ENCODE assay signal across 32 cellular contexts in the genomic region with DNA sequence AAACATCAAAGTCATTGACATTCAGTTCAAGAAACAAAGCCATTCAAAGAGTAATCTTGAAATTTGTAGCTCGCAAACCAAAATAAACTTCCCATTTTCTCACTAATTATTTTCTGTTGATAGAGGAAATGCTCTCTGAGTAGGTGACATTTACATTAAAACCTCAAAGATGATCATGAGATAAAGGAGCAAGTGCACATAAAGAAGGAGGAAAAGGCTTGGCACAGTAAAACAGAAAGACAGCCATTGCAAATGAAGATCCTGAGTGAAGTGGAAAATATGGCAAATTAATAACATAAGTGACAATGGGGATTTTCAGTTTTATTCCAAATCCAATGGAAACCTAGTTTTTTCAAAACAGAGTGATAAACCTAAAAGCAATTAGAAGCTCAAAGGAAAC.
"Had no signal": no experiment of that assay in that cellular context is flagged by ENCODE, and none has a peak within 500 bp of the region (broad histone marks: within the 10 kb centered on the region; RNA-seq: fewer than 3 reads in every experiment).

No MANE protein-coding gene starts in this region.

- H3K27me3 ChIP-seq: body of pancreas, brain microvascular endothelial cell, breast epithelium had no signal

- H3K4me1 Mint-ChIP-seq: activated CD4-positive, alpha-beta memory T cell treated with anti-CD3 and anti-CD28 coated beads, Interleukin-2, amount 10 ng/mL, durations not matched to agents 7 days and 5 days; activated CD4-positive, alpha-beta T cell treated with anti-CD3 and anti-CD28 coated beads for 36 hours; activated CD4-positive, alpha-beta T cell treated with anti-CD3 and anti-CD28 coated beads, Interleukin-2, amount 10 ng/mL, durations not matched to agents 7 days and 5 days; activated CD8-positive, alpha-beta memory T cell treated with anti-CD3 and anti-CD28 coated beads, Interleukin-2, amount 10 ng/mL, durations not matched to agents 7 days and 5 days; activated naive CD4-positive, alpha-beta T cell treated with anti-CD3 and anti-CD28 coated beads, Interleukin-2, amount 10 ng/mL, durations not matched to agents 7 days and 5 days; activated naive CD4-positive, alpha-beta T cell treated with anti-CD3 and anti-CD28 coated beads, Interleukin-2, amount 50 U/mL, for 24 hours; activated naive CD8-positive, alpha-beta T cell treated with anti-CD3 and anti-CD28 coated beads, Interleukin-2, amount 10 ng/mL, durations not matched to agents 7 days and 5 days; activated naive CD8-positive, alpha-beta T cell treated with anti-CD3 and anti-CD28 coated beads, Interleukin-2, amount 50 U/mL, for 24 hours; T-helper 17 cell had no signal

- H3K27ac Mint-ChIP-seq: activated CD4-positive, alpha-beta memory T cell treated with anti-CD3 and anti-CD28 coated beads, Interleukin-2, amount 10 ng/mL, durations not matched to agents 7 days and 5 days; activated CD4-positive, alpha-beta T cell treated with anti-CD3 and anti-CD28 coated beads for 36 hours; activated CD4-positive, alpha-beta T cell treated with anti-CD3 and anti-CD28 coated beads, Interleukin-2, amount 10 ng/mL, durations not matched to agents 7 days and 5 days; activated CD8-positive, alpha-beta memory T cell treated with anti-CD3 and anti-CD28 coated beads, Interleukin-2, amount 10 ng/mL, durations not matched to agents 7 days and 5 days; activated CD8-positive, alpha-beta T cell treated with anti-CD3 and anti-CD28 coated beads, Interleukin-2, amount 10 ng/mL, durations not matched to agents 7 days and 5 days; activated naive CD4-positive, alpha-beta T cell treated with anti-CD3 and anti-CD28 coated beads, Interleukin-2, amount 10 ng/mL, durations not matched to agents 7 days and 5 days; activated naive CD4-positive, alpha-beta T cell treated with anti-CD3 and anti-CD28 coated beads, Interleukin-2, amount 50 U/mL, for 24 hours; activated naive CD8-positive, alpha-beta T cell; activated naive CD8-positive, alpha-beta T cell treated with anti-CD3 and anti-CD28 coated beads, Interleukin-2, amount 10 ng/mL, durations not matched to agents 7 days and 5 days; activated naive CD8-positive, alpha-beta T cell treated with anti-CD3 and anti-CD28 coated beads, Interleukin-2, amount 50 U/mL, for 24 hours; activated T-cell treated with anti-CD3 and anti-CD28 coated beads, Interleukin-2, amount 50 U/mL, for 24 hours; activated T-helper 2 cell treated with anti-CD3 and anti-CD28 coated beads, Interferon-gamma antibody, Interleukin-2, Interleukin-4, amounts not matched to agents 10 μg/mL and 5 μg/mL and 100 μg/mL, durations not matched to agents 14 hours and 24 hours and 36 hours; T-helper 17 cell; WTC11 had no signal

- H3K36me3 Mint-ChIP-seq: activated CD8-positive, alpha-beta memory T cell treated with anti-CD3 and anti-CD28 coated beads, Interleukin-2, amount 10 ng/mL, durations not matched to agents 7 days and 5 days; activated naive CD4-positive, alpha-beta T cell treated with anti-CD3 and anti-CD28 coated beads, Interleukin-2, amount 10 ng/mL, durations not matched to agents 7 days and 5 days; activated naive CD4-positive, alpha-beta T cell treated with anti-CD3 and anti-CD28 coated beads, Interleukin-2, amount 50 U/mL, for 24 hours; activated naive CD8-positive, alpha-beta T cell; activated naive CD8-positive, alpha-beta T cell treated with anti-CD3 and anti-CD28 coated beads, Interleukin-2, amount 10 ng/mL, durations not matched to agents 7 days and 5 days had no signal

- DNase-seq: activated CD4-positive, alpha-beta memory T cell treated with anti-CD3 and anti-CD28 coated beads, Interleukin-2, amount 10 ng/mL, durations not matched to agents 7 days and 5 days; activated CD4-positive, alpha-beta T cell treated with anti-CD3 and anti-CD28 coated beads for 1 hour; activated CD4-positive, alpha-beta T cell treated with anti-CD3 and anti-CD28 coated beads for 36 hours; activated CD4-positive, alpha-beta T cell treated with anti-CD3 and anti-CD28 coated beads for 48 hours; activated CD4-positive, alpha-beta T cell treated with anti-CD3 and anti-CD28 coated beads, Interleukin-2, amount 10 ng/mL, durations not matched to agents 7 days and 5 days; activated CD4-positive, alpha-beta T cell treated with anti-CD3 and anti-CD28 coated beads, Interleukin-2, amount 50 U/mL, for 48 hours; activated CD4-positive, CD25-positive, alpha-beta regulatory T cell; activated CD8-positive, alpha-beta memory T cell treated with anti-CD3 and anti-CD28 coated beads for 24 hours; activated CD8-positive, alpha-beta memory T cell treated with anti-CD3 and anti-CD28 coated beads, Interleukin-2, amount 10 ng/mL, durations not matched to agents 7 days and 5 days; activated CD8-positive, alpha-beta memory T cell treated with anti-CD3 and anti-CD28 coated beads, Interleukin-2, amount 50 U/mL, for 48 hours; activated CD8-positive, alpha-beta T cell treated with anti-CD3 and anti-CD28 coated beads, Interleukin-2, amount 10 ng/mL, durations not matched to agents 7 days and 5 days; activated effector memory CD4-positive, alpha-beta T cell treated with Interleukin-2 at 50 U/mL for 16 hours; activated gamma-delta T cell; activated naive CD4-positive, alpha-beta T cell treated with anti-CD3 and anti-CD28 coated beads, Interleukin-2, amount 10 ng/mL, durations not matched to agents 7 days and 5 days; activated naive CD4-positive, alpha-beta T cell treated with Interleukin-2 at 50 U/mL for 16 hours; activated naive CD8-positive, alpha-beta T cell treated with anti-CD3 and anti-CD28 coated beads, Interleukin-2, amount 10 ng/mL, durations not matched to agents 7 days and 5 days; activated naive CD8-positive, alpha-beta T cell treated with anti-CD3 and anti-CD28 coated beads, Interleukin-2, amount 50 U/mL, for 24 hours; activated T-cell treated with anti-CD3 and anti-CD28 coated beads, Interleukin-2, amount 50 U/mL, for 24 hours; activated T-cell treated with anti-CD3 and anti-CD28 coated beads, Interleukin-2, amount 50 U/mL, for 48 hours; amygdala; aorta; body of pancreas; brain microvascular endothelial cell; central memory CD4-positive, alpha-beta T cell; T-helper 17 cell; WERI-Rb-1 had no signal

- H3K4me3 ChIP-seq: body of pancreas, breast epithelium had no signal

- H3K9me3 Mint-ChIP-seq: activated CD4-positive, alpha-beta T cell treated with anti-CD3 and anti-CD28 coated beads, Interleukin-2, amount 10 ng/mL, durations not matched to agents 7 days and 5 days; activated naive CD4-positive, alpha-beta T cell treated with anti-CD3 and anti-CD28 coated beads, Interleukin-2, amount 50 U/mL, for 24 hours had no signal

- H3K4me1 ChIP-seq: body of pancreas, breast epithelium had no signal

- ATAC-seq: activated CD4-positive, alpha-beta T cell treated with anti-CD3 and anti-CD28 coated beads for 36 hours; activated CD4-positive, CD25-positive, alpha-beta regulatory T cell treated with anti-CD3 and anti-CD28 coated beads, Interleukin-2, amount 50 U/mL, for 24 hours; activated CD8-positive, alpha-beta memory T cell treated with anti-CD3 and anti-CD28 coated beads, Interleukin-2, amount 10 ng/mL, durations not matched to agents 7 days and 5 days; activated CD8-positive, alpha-beta T cell treated with anti-CD3 and anti-CD28 coated beads, Interleukin-2, amount 10 ng/mL, durations not matched to agents 7 days and 5 days; activated naive CD8-positive, alpha-beta T cell treated with anti-CD3 and anti-CD28 coated beads, Interleukin-2, amount 50 U/mL, for 24 hours; body of pancreas; T-helper 17 cell had no signal

- H3K27ac ChIP-seq: body of pancreas, brain microvascular endothelial cell, breast epithelium, WERI-Rb-1 had no signal

- H3K36me3 ChIP-seq: brain microvascular endothelial cell, breast epithelium, WERI-Rb-1 had no signal

- H3K9me3 ChIP-seq: body of pancreas, breast epithelium had no signal

- H3K4me3 Mint-ChIP-seq: activated CD4-positive, alpha-beta memory T cell treated with anti-CD3 and anti-CD28 coated beads, Interleukin-2, amount 10 ng/mL, durations not matched to agents 7 days and 5 days; activated CD4-positive, alpha-beta T cell treated with anti-CD3 and anti-CD28 coated beads for 36 hours; activated CD4-positive, alpha-beta T cell treated with anti-CD3 and anti-CD28 coated beads, Interleukin-2, amount 10 ng/mL, durations not matched to agents 7 days and 5 days; activated CD8-positive, alpha-beta memory T cell treated with anti-CD3 and anti-CD28 coated beads, Interleukin-2, amount 10 ng/mL, durations not matched to agents 7 days and 5 days; activated CD8-positive, alpha-beta T cell treated with anti-CD3 and anti-CD28 coated beads, Interleukin-2, amount 10 ng/mL, durations not matched to agents 7 days and 5 days; activated naive CD4-positive, alpha-beta T cell treated with anti-CD3 and anti-CD28 coated beads, Interleukin-2, amount 10 ng/mL, durations not matched to agents 7 days and 5 days; activated naive CD4-positive, alpha-beta T cell treated with anti-CD3 and anti-CD28 coated beads, Interleukin-2, amount 50 U/mL, for 24 hours; activated naive CD8-positive, alpha-beta T cell; activated naive CD8-positive, alpha-beta T cell treated with anti-CD3 and anti-CD28 coated beads, Interleukin-2, amount 10 ng/mL, durations not matched to agents 7 days and 5 days; activated naive CD8-positive, alpha-beta T cell treated with anti-CD3 and anti-CD28 coated beads, Interleukin-2, amount 50 U/mL, for 24 hours; activated T-cell treated with anti-CD3 and anti-CD28 coated beads, Interleukin-2, amount 50 U/mL, for 24 hours; T-helper 17 cell; WTC11 had no signal

- H3K27me3 Mint-ChIP-seq: activated CD4-positive, alpha-beta memory T cell treated with anti-CD3 and anti-CD28 coated beads, Interleukin-2, amount 10 ng/mL, durations not matched to agents 7 days and 5 days; activated CD4-positive, alpha-beta T cell treated with anti-CD3 and anti-CD28 coated beads for 36 hours; activated CD4-positive, alpha-beta T cell treated with anti-CD3 and anti-CD28 coated beads, Interleukin-2, amount 10 ng/mL, durations not matched to agents 7 days and 5 days; activated CD8-positive, alpha-beta memory T cell treated with anti-CD3 and anti-CD28 coated beads, Interleukin-2, amount 10 ng/mL, durations not matched to agents 7 days and 5 days; activated naive CD4-positive, alpha-beta T cell treated with anti-CD3 and anti-CD28 coated beads, Interleukin-2, amount 10 ng/mL, durations not matched to agents 7 days and 5 days; activated naive CD4-positive, alpha-beta T cell treated with anti-CD3 and anti-CD28 coated beads, Interleukin-2, amount 50 U/mL, for 24 hours; activated naive CD8-positive, alpha-beta T cell; activated naive CD8-positive, alpha-beta T cell treated with anti-CD3 and anti-CD28 coated beads, Interleukin-2, amount 10 ng/mL, durations not matched to agents 7 days and 5 days; activated naive CD8-positive, alpha-beta T cell treated with anti-CD3 and anti-CD28 coated beads, Interleukin-2, amount 50 U/mL, for 24 hours; activated T-cell treated with anti-CD3 and anti-CD28 coated beads, Interleukin-2, amount 50 U/mL, for 24 hours; T-helper 17 cell had no signal
